In the genomic region with DNA sequence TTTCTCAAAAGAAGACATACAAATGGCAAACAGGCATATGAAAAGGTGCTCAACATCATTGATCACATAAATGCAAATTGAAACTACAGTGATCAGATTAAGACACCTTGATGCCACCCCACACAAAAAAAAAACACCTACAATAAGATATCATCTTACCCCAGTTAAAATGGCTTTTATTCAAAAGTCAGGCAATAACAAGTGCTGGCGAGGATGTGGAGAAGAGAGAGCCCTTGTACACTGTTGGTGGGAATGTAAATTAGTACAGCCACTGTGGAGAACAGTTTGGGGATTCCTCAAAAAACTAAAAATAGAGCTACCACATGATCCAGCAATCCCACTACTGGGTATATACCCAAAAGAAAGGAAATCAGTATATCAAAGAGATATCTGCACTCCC, we compare ENCODE assay signal across 5 cellular contexts. TPM values are rescaled to one million over a fixed set of nuclear protein-coding genes. Genes with fewer than 3 reads are reported as not detected.
"Had no signal": no experiment of that assay in that cellular context is flagged by ENCODE, and none has a peak within 500 bp of the region (broad histone marks: within the 10 kb centered on the region; RNA-seq: fewer than 3 reads in every experiment).

No MANE protein-coding gene starts in this region.

RNA-seq across cellular contexts. Expression of a gene that starts 12.8 kb away (rescaled TPM):
- total RNA-seq: HepG2, HT-29, HT1080, IMR-90 had no signal
- polyA plus RNA-seq: IgD-negative memory B cell, IMR-90 had no signal

RNA-seq across cellular contexts. Expression of a gene that starts 41.5 kb away (rescaled TPM):
- total RNA-seq: HepG2, IMR-90 had no signal
